ENCODE assay signal across 9 cellular contexts in the genomic region with DNA sequence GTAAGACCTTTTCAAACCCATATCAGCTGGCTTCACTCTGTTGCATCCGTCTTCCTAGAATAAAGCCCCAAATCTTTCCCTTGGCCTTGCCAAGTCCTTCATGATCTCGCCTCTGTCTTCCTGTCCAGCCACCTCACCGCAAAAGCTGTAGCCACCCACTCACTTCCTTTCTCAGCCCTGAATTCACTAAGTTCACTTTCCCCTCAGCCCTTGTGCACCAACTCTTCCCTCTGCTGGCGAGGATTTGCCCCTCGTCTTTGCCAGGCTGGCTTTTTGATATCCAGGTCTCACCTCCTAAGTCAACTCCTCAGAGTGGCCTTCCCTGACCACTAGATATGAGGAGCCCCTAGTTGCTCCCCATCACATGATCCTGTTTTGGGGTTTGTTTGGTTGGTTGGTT. TPM values are rescaled to one million over a fixed set of nuclear protein-coding genes. Genes with fewer than 3 reads are reported as not detected.
DNase-seq lines count a peak whose midpoint lies in the region; ATAC-seq and TF ChIP-seq lines count a peak whose summit lies in the region.
"Had no signal": no experiment of that assay in that cellular context is flagged by ENCODE, and none has a peak within 500 bp of the region (broad histone marks: within the 10 kb centered on the region; RNA-seq: fewer than 3 reads in every experiment).

No MANE protein-coding gene starts in this region.

- H3K27ac Mint-ChIP-seq in stimulated activated naive B cell treated with anti-CD40 and anti-IgM and Interleukin-4, amounts not matched to agents 10 μg/mL and 1 μg/mL and 100 μg/mL, for 72 hours: no peak overlapping the region
- no peak overlapping the region for H3K27ac Mint-ChIP-seq in naive thymus-derived CD4-positive, alpha-beta T cell

- no peaks in the 10 kb centered on the region for H3K27me3 ChIP-seq in cardiac muscle cell
- peaks cover 0 to 12% of the 10 kb centered on the region in 2 donors for H3K27me3 ChIP-seq in naive thymus-derived CD4-positive, alpha-beta T cell (ENCODE audit: control insufficient read depth in 2 of 2, insufficient read depth in 2 of 2, low read length in 2 of 2)

- H3K27ac ChIP-seq in cardiac muscle cell: no peak overlapping the region
- no peak overlapping the region for H3K27ac ChIP-seq in naive thymus-derived CD4-positive, alpha-beta T cell (ENCODE audit: low read depth, low read length)

- DNase-seq in cardiac muscle cell (ENCODE audit: low read depth in 1 of 2, low spot score in 1 of 2): peak in 1 of 2 donors; percentile 88
- no peak for DNase-seq in cardiac septum (ENCODE audit: low spot score)
- DNase-seq in NOMO-1 treated with DMSO at 0.1 percent for 48 hours (lab: John Stamatoyannopoulos, UW; ENCODE audit: unreplicated experiment): peak; percentile 40
- DNase-seq in dermis blood vessel endothelial cell: peak; percentile 75
- DNase-seq in stimulated activated naive B cell treated with anti-CD40 and anti-IgM and Interleukin-4, amounts not matched to agents 10 μg/mL and 1 μg/mL and 100 μg/mL, for 72 hours: peak; percentile 24
- DNase-seq in naive thymus-derived CD4-positive, alpha-beta T cell: no peak
- DNase-seq: activated effector memory CD4-positive, alpha-beta T cell treated with anti-CD3 and anti-CD28 coated beads, Interleukin-2, amount 50 U/mL, for 16 hours had no signal

- intact Hi-C loops in cardiac septum (cut with DNase I): no loop called here
- intact Hi-C loops in naive thymus-derived CD4-positive, alpha-beta T cell (cut with micrococcal nuclease): loop anchor here in 1 of 2 donors (5.0 kb wide), 1 partner anchor 45 kb away; no protein-coding TSS in a partner anchor

- no peaks in the 10 kb centered on the region for H3K36me3 ChIP-seq in cardiac muscle cell
- H3K36me3 ChIP-seq in naive thymus-derived CD4-positive, alpha-beta T cell (ENCODE audit: control insufficient read depth in 2 of 3, insufficient read depth in 3 of 3, low read length in 3 of 3): no peaks in the 10 kb centered on the region

- no peaks in the 10 kb centered on the region for H3K9me3 Mint-ChIP-seq in stimulated activated naive B cell treated with anti-CD40 and anti-IgM and Interleukin-4, amounts not matched to agents 10 μg/mL and 1 μg/mL and 100 μg/mL, for 72 hours
- peaks cover 0 to 3% (median 0%) of the 10 kb centered on the region in 11 donors for H3K9me3 Mint-ChIP-seq in naive thymus-derived CD4-positive, alpha-beta T cell

- peak in 1 of 2 donors; percentile 35 for ATAC-seq in stimulated activated naive B cell treated with anti-CD40 and anti-IgM and Interleukin-4, amounts not matched to agents 10 μg/mL and 1 μg/mL and 100 μg/mL, for 72 hours (replicated peaks)
- no peak for ATAC-seq in naive thymus-derived CD4-positive, alpha-beta T cell
- ATAC-seq in HG03342 (IDR thresholded peaks at IDR 0.05; ENCODE audit: unreplicated experiment): no peak
- ATAC-seq in GM19395 (IDR thresholded peaks at IDR 0.05; ENCODE audit: unreplicated experiment): no peak

- peaks cover 21% of the 10 kb centered on the region for H3K4me1 ChIP-seq in cardiac muscle cell (ENCODE audit: low read depth)
- peaks cover 8 to 12% of the 10 kb centered on the region in 2 donors for H3K4me1 ChIP-seq in naive thymus-derived CD4-positive, alpha-beta T cell (ENCODE audit: control insufficient read depth in 2 of 2, insufficient read depth in 2 of 2, low read length in 2 of 2)

- CTCF ChIA-PET in naive thymus-derived CD4-positive, alpha-beta T cell (lab: Charles Lee): interaction anchor here (1.0 kb wide), 1 partner anchor 813 kb away, joined by 4 read pairs; no protein-coding TSS in a partner anchor

- H3K9me3 ChIP-seq in cardiac muscle cell (ENCODE audit: low read depth): no peaks in the 10 kb centered on the region
- H3K9me3 ChIP-seq in naive thymus-derived CD4-positive, alpha-beta T cell (ENCODE audit: control insufficient read depth in 2 of 3, low read length in 3 of 3): no peaks in the 10 kb centered on the region

- no peaks in the 10 kb centered on the region for H3K36me3 Mint-ChIP-seq in stimulated activated naive B cell treated with anti-CD40 and anti-IgM and Interleukin-4, amounts not matched to agents 10 μg/mL and 1 μg/mL and 100 μg/mL, for 72 hours
- peaks cover 0 to 4% (median 0%) of the 10 kb centered on the region in 5 donors for H3K36me3 Mint-ChIP-seq in naive thymus-derived CD4-positive, alpha-beta T cell

- no peak overlapping the region for H3K4me3 ChIP-seq in cardiac muscle cell
- no peak overlapping the region for H3K4me3 ChIP-seq in naive thymus-derived CD4-positive, alpha-beta T cell (ENCODE audit: low read length)

- peaks cover 61 to 66% of the 10 kb centered on the region in 2 donors for H3K27me3 Mint-ChIP-seq in stimulated activated naive B cell treated with anti-CD40 and anti-IgM and Interleukin-4, amounts not matched to agents 10 μg/mL and 1 μg/mL and 100 μg/mL, for 72 hours
- peaks cover 50 to 70% (median 58%) of the 10 kb centered on the region in 5 donors for H3K27me3 Mint-ChIP-seq in naive thymus-derived CD4-positive, alpha-beta T cell

- peaks cover 37 to 44% of the 10 kb centered on the region in 2 donors for H3K4me1 Mint-ChIP-seq in stimulated activated naive B cell treated with anti-CD40 and anti-IgM and Interleukin-4, amounts not matched to agents 10 μg/mL and 1 μg/mL and 100 μg/mL, for 72 hours
- H3K4me1 Mint-ChIP-seq in naive thymus-derived CD4-positive, alpha-beta T cell: peaks cover 8 to 35% (median 28%) of the 10 kb centered on the region in 7 donors

- peak overlapping the region; percentile 13 to 14 for H3K4me3 Mint-ChIP-seq in stimulated activated naive B cell treated with anti-CD40 and anti-IgM and Interleukin-4, amounts not matched to agents 10 μg/mL and 1 μg/mL and 100 μg/mL, for 72 hours
- no peak overlapping the region for H3K4me3 Mint-ChIP-seq in naive thymus-derived CD4-positive, alpha-beta T cell

- POLR2A ChIA-PET in naive thymus-derived CD4-positive, alpha-beta T cell (lab: Charles Lee): no interaction called here

- peak; percentile 48 for TF ChIP-seq CTCF in cardiac muscle cell (IDR thresholded peaks at IDR 0.05; ENCODE audit: low read depth, low read length)

RNA-seq across cellular contexts. Expression of a gene that starts 3.9 kb away (rescaled TPM):
- 75.8 and 120 TPM in 2 replicates for total RNA-seq in cardiac muscle cell
- polyA plus RNA-seq in cardiac muscle cell: 67.7 and 119 TPM in 2 replicates
- 45.9 TPM for total RNA-seq in cardiac septum
- total RNA-seq in dermis blood vessel endothelial cell: 0.51 and 0.65 TPM in 2 replicates
- under 1 TPM in 1 of 5 experiments, not detected in 4; 0.37 TPM for total RNA-seq in naive thymus-derived CD4-positive, alpha-beta T cell
- polyA plus RNA-seq in naive thymus-derived CD4-positive, alpha-beta T cell: under 1 TPM in 1 of 2 donors, not detected in 1; 0.31 TPM

RNA-seq across cellular contexts. Expression of a gene that starts 56.4 kb away (rescaled TPM):
- 203 and 309 TPM in 2 replicates for total RNA-seq in cardiac muscle cell
- polyA plus RNA-seq in cardiac muscle cell: 95.0 and 109 TPM in 2 replicates
- total RNA-seq in cardiac septum: 7.7 TPM
- total RNA-seq in dermis blood vessel endothelial cell: 0.17 and 0.28 TPM in 2 replicates
- total RNA-seq in naive thymus-derived CD4-positive, alpha-beta T cell: 1 to 10 TPM in 1 of 5 experiments, under 1 TPM in 4; 0.11 to 4.3 (median 0.43) TPM
- not detected for polyA plus RNA-seq in naive thymus-derived CD4-positive, alpha-beta T cell

Comparison
In these comparisons a context has a peak if more than half of its experiments do, and no peak if none do; other contexts are left out.
1. RNA of a gene that starts 56.4 kb away (total RNA-seq): 203 to 309 TPM in cardiac muscle cell; 7.7 TPM in cardiac septum (single experiment), 0.11 to 4.3 TPM in naive thymus-derived CD4-positive, alpha-beta T cell and 0.17 to 0.28 TPM in dermis blood vessel endothelial cell; every median in the first group is over 10 times any median in the second.
2. DNase-seq: peak in NOMO-1 treated with DMSO at 0.1 percent for 48 hours (single experiment), dermis blood vessel endothelial cell (single experiment) and stimulated activated naive B cell treated with anti-CD40 and anti-IgM and Interleukin-4, amounts not matched to agents 10 μg/mL and 1 μg/mL and 100 μg/mL, for 72 hours (single experiment); none in cardiac septum (single experiment) and naive thymus-derived CD4-positive, alpha-beta T cell (0 of 9).
3. H3K4me3 Mint-ChIP-seq: peak in stimulated activated naive B cell treated with anti-CD40 and anti-IgM and Interleukin-4, amounts not matched to agents 10 μg/mL and 1 μg/mL and 100 μg/mL, for 72 hours (2 of 2); none in naive thymus-derived CD4-positive, alpha-beta T cell (0 of 10).
4. RNA of a gene that starts 3.9 kb away (total RNA-seq): 75.8 to 120 TPM in cardiac muscle cell and 45.9 TPM in cardiac septum (single experiment); 0.51 to 0.65 TPM in dermis blood vessel endothelial cell and 0.37 TPM in naive thymus-derived CD4-positive, alpha-beta T cell; every median in the first group is over 10 times any median in the second.